Comparison of ENCODE assay signal across 2 cellular contexts in genomic region chr5:177404641-177405134, GRCh38.
TF ChIP-seq lines count a peak whose summit lies in the region.

No MANE protein-coding gene starts in this region.

TF ChIP-seq in HCT116, 20 proteins besides CTCF, POLR2A, EP300 and RAD21:
- TF ChIP-seq, protein P1, sequence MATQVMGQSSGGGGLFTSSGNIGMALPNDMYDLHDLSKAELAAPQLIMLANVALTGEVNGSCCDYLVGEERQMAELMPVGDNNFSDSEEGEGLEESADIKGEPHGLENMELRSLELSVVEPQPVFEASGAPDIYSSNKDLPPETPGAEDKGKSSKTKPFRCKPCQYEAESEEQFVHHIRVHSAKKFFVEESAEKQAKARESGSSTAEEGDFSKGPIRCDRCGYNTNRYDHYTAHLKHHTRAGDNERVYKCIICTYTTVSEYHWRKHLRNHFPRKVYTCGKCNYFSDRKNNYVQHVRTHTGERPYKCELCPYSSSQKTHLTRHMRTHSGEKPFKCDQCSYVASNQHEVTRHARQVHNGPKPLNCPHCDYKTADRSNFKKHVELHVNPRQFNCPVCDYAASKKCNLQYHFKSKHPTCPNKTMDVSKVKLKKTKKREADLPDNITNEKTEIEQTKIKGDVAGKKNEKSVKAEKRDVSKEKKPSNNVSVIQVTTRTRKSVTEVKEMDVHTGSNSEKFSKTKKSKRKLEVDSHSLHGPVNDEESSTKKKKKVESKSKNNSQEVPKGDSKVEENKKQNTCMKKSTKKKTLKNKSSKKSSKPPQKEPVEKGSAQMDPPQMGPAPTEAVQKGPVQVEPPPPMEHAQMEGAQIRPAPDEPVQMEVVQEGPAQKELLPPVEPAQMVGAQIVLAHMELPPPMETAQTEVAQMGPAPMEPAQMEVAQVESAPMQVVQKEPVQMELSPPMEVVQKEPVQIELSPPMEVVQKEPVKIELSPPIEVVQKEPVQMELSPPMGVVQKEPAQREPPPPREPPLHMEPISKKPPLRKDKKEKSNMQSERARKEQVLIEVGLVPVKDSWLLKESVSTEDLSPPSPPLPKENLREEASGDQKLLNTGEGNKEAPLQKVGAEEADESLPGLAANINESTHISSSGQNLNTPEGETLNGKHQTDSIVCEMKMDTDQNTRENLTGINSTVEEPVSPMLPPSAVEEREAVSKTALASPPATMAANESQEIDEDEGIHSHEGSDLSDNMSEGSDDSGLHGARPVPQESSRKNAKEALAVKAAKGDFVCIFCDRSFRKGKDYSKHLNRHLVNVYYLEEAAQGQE (IDR thresholded peaks at IDR 0.05; ENCODE audit: low read depth): no peak
- TF ChIP-seq EZH2phosphoT487 (IDR thresholded peaks at IDR 0.05; ENCODE audit: borderline replicate concordance) (no peak), CEBPB (IDR thresholded peaks at IDR 0.05; ENCODE audit: low read depth) (no peak), FOSL1 (IDR thresholded peaks at IDR 0.05; ENCODE audit: low read depth) (no peak), JUND (IDR thresholded peaks at IDR 0.05) (no peak), SIN3A (IDR thresholded peaks at IDR 0.05; ENCODE audit: low read depth) (no peak), EZH2 (IDR thresholded peaks at IDR 0.05) (no peak), YY1 (IDR thresholded peaks at IDR 0.05; ENCODE audit: extremely low read depth, insufficient replicate concordance, low read depth, low read length) (no peak)
- TF ChIP-seq, protein P2, sequence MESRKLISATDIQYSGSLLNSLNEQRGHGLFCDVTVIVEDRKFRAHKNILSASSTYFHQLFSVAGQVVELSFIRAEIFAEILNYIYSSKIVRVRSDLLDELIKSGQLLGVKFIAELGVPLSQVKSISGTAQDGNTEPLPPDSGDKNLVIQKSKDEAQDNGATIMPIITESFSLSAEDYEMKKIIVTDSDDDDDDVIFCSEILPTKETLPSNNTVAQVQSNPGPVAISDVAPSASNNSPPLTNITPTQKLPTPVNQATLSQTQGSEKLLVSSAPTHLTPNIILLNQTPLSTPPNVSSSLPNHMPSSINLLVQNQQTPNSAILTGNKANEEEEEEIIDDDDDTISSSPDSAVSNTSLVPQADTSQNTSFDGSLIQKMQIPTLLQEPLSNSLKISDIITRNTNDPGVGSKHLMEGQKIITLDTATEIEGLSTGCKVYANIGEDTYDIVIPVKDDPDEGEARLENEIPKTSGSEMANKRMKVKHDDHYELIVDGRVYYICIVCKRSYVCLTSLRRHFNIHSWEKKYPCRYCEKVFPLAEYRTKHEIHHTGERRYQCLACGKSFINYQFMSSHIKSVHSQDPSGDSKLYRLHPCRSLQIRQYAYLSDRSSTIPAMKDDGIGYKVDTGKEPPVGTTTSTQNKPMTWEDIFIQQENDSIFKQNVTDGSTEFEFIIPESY (IDR thresholded peaks at IDR 0.05; ENCODE audit: extremely low read depth, insufficient replicate concordance, low read length): no peak
TF ChIP-seq in HCT116: peak in this region for 0.

TF ChIP-seq in K562, 482 proteins besides CTCF, POLR2A, EP300 and RAD21 (continues in another document):
- TF ChIP-seq HES1 (IDR thresholded peaks at IDR 0.05; ENCODE audit: low read depth) (no peak), CHCHD3 (CRISPR knock-in tag; IDR thresholded peaks at IDR 0.05) (no peak), POLR2B (IDR thresholded peaks at IDR 0.05; ENCODE audit: low read depth, partially characterized antibody) (peak; percentile 25), TOE1 (IDR thresholded peaks at IDR 0.05; ENCODE audit: borderline replicate concordance) (no peak), TOE1 (CRISPR knock-in tag; IDR thresholded peaks at IDR 0.05; ENCODE audit: borderline replicate concordance, low read depth) (peak; percentile 93), SMAD2 (IDR thresholded peaks at IDR 0.05; ENCODE audit: low read depth, low read length) (no peak), ILK (tag; IDR thresholded peaks at IDR 0.05; ENCODE audit: borderline replicate concordance, low read depth) (no peak), BRD9 (IDR thresholded peaks at IDR 0.05; ENCODE audit: low read depth, partially characterized antibody) (peak; percentile 80), SRSF3 (IDR thresholded peaks at IDR 0.05; ENCODE audit: insufficient read depth, low read length) (0 out of 2 replicates have a peak, but pooled peaks have one; percentile 82), RHOXF2B (CRISPR knock-in tag; conservative IDR thresholded peaks at IDR 0.05) (no peak), PHF8 (IDR thresholded peaks at IDR 0.05; ENCODE audit: borderline replicate concordance, low read length) (0 out of 2 replicates have a peak, but pooled peaks have one; percentile 52), BRF1 (IDR thresholded peaks at IDR 0.05; ENCODE audit: borderline replicate concordance, extremely low read depth, insufficient read length) (no peak), CREB3 (tag; conservative IDR thresholded peaks at IDR 0.05; ENCODE audit: low read depth) (no peak), EHMT2 (IDR thresholded peaks at IDR 0.05) (no peak), MAX (CRISPR knock-in tag; IDR thresholded peaks at IDR 0.05) (peak; percentile 40; the same call in 1 of the 2 replicates), ZNF695 (CRISPR knock-in tag; IDR thresholded peaks at IDR 0.05) (0 out of 2 replicates have a peak, but pooled peaks have one; percentile 33), TEAD1 (CRISPR knock-in tag; IDR thresholded peaks at IDR 0.05) (peak in 1 of 2 experiments; percentile 34; a peak in 1 of 4 replicates), ZNF609 (CRISPR knock-in tag; IDR thresholded peaks at IDR 0.05; ENCODE audit: borderline replicate concordance) (0 out of 2 replicates have a peak, but pooled peaks have one; percentile 84), ZEB2 (IDR thresholded peaks at IDR 0.05) (no peak), NFRKB (IDR thresholded peaks at IDR 0.05; ENCODE audit: low read depth) (peak; percentile 68; the same call in 1 of the 2 replicates), EP400 (IDR thresholded peaks at IDR 0.05) (peak; percentile 34), BACH1 (tag; IDR thresholded peaks at IDR 0.05) (no peak), L3MBTL2 (IDR thresholded peaks at IDR 0.05) (no peak; the same call in 1 of the 2 replicates), ZNF143 (CRISPR knock-in tag; IDR thresholded peaks at IDR 0.05) (0 out of 2 replicates have a peak, but pooled peaks have one; percentile 25), HNRNPL (IDR thresholded peaks at IDR 0.05; ENCODE audit: low read depth, low read length) (peak; percentile 44; the same call in 1 of the 2 replicates), NR2C2 (CRISPR knock-in tag; IDR thresholded peaks at IDR 0.05) (peak; percentile 73; the same call in 1 of the 2 replicates), NR2C2 (tag; IDR thresholded peaks at IDR 0.05) (no peak), RBFOX2 (IDR thresholded peaks at IDR 0.05; ENCODE audit: low read depth, low read length) (peak; percentile 51)
- TF ChIP-seq, protein P3, sequence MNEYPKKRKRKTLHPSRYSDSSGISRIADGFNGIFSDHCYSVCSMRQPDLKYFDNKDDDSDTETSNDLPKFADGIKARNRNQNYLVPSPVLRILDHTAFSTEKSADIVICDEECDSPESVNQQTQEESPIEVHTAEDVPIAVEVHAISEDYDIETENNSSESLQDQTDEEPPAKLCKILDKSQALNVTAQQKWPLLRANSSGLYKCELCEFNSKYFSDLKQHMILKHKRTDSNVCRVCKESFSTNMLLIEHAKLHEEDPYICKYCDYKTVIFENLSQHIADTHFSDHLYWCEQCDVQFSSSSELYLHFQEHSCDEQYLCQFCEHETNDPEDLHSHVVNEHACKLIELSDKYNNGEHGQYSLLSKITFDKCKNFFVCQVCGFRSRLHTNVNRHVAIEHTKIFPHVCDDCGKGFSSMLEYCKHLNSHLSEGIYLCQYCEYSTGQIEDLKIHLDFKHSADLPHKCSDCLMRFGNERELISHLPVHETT (CRISPR knock-in tag; conservative IDR thresholded peaks at IDR 0.05 in 1 of 2, IDR thresholded peaks at IDR 0.05 in 1 of 2): 0 out of 4 replicates have a peak, but pooled peaks of 1 of the 2 experiments have one; percentile 8
